Comparison of ENCODE assay signal across 19 cellular contexts in the genomic region with DNA sequence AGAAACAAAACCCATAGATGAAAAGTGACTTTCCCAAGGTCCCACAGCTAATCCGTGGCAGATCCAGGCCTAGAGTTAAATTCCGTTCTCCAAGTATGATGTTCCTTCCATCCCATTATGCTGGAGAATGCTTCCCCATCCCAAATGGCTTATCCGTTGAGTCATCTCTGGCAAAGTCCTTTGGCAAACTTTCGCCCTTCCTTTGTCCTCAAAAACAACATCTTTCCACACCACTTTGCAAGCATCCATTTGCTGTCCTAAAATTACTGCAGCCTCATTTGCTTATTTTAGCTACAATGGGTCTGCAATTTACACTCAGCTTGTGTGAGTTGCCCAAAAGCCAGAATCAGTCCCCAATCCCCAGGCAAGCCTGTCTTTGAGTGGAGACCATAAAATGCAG.
DNase-seq lines count a peak whose midpoint lies in the region; ATAC-seq and TF ChIP-seq lines count a peak whose summit lies in the region.
"Had no signal": no experiment of that assay in that cellular context is flagged by ENCODE, and none has a peak within 500 bp of the region (broad histone marks: within the 10 kb centered on the region; RNA-seq: fewer than 3 reads in every experiment).

No MANE protein-coding gene starts in this region.

- peak; percentile 68 for ATAC-seq in gastroesophageal sphincter
- no peak for ATAC-seq in stimulated activated naive B cell treated with anti-CD40 and anti-IgM and Interleukin-4, amounts not matched to agents 10 μg/mL and 1 μg/mL and 100 μg/mL, for 72 hours (replicated peaks)
- no peak for ATAC-seq in GM19455 (IDR thresholded peaks at IDR 0.05; ENCODE audit: unreplicated experiment)
- ATAC-seq: A549, PC-3 had no signal

- peaks cover 10 to 16% of the 10 kb centered on the region in 2 donors for H3K4me1 Mint-ChIP-seq in stimulated activated naive B cell treated with anti-CD40 and anti-IgM and Interleukin-4, amounts not matched to agents 10 μg/mL and 1 μg/mL and 100 μg/mL, for 72 hours

- peak; percentile 29 for DNase-seq in AG10803 (ENCODE audit: low read depth)
- DNase-seq in MG63: peak; percentile 57
- DNase-seq in stromal cell of bone marrow (ENCODE audit: low read depth): peak; percentile 80
- no peak for DNase-seq in stimulated activated naive B cell treated with anti-CD40 and anti-IgM and Interleukin-4, amounts not matched to agents 10 μg/mL and 1 μg/mL and 100 μg/mL, for 72 hours
- no peak for DNase-seq in NCI-H146 (lab: John Stamatoyannopoulos, UW)
- DNase-seq: C1 segment of cervical spinal cord, H9, KG1, MV-4-11, NCI-H1417, NCI-H187 treated with DMSO at 0.1 percent for 48 hours, NCI-H345, NCI-H524 treated with DMSO at 0.1 percent for 48 hours, PC-3, SJCRH30 had no signal

- H3K9me3 Mint-ChIP-seq in stimulated activated naive B cell treated with anti-CD40 and anti-IgM and Interleukin-4, amounts not matched to agents 10 μg/mL and 1 μg/mL and 100 μg/mL, for 72 hours: peaks cover 0 to 2% of the 10 kb centered on the region in 2 donors

- no peaks in the 10 kb centered on the region for H3K36me3 Mint-ChIP-seq in stimulated activated naive B cell treated with anti-CD40 and anti-IgM and Interleukin-4, amounts not matched to agents 10 μg/mL and 1 μg/mL and 100 μg/mL, for 72 hours

- no peak overlapping the region for H3K4me3 ChIP-seq in AG10803 (ENCODE audit: low read length)
- H3K4me3 ChIP-seq in MG63: no peak overlapping the region
- H3K4me3 ChIP-seq in gastroesophageal sphincter: no peak overlapping the region
- H3K4me3 ChIP-seq: A549, SJCRH30 had no signal

- TF ChIP-seq EP300 in gastroesophageal sphincter (IDR thresholded peaks at IDR 0.05): no peak

- no peak overlapping the region for H3K4me3 Mint-ChIP-seq in stimulated activated naive B cell treated with anti-CD40 and anti-IgM and Interleukin-4, amounts not matched to agents 10 μg/mL and 1 μg/mL and 100 μg/mL, for 72 hours
- H3K4me3 Mint-ChIP-seq: H9 had no signal

- no peak for TF ChIP-seq POLR2A in gastroesophageal sphincter (IDR thresholded peaks at IDR 0.05)

- H3K36me3 ChIP-seq in MG63 (no peaks in the 10 kb centered on the region), gastroesophageal sphincter (no peaks in the 10 kb centered on the region)
- H3K36me3 ChIP-seq: SJCRH30 had no signal

- TF ChIP-seq CTCF in AG10803 (conservative IDR thresholded peaks at IDR 0.05; ENCODE audit: low read length) (no peak), gastroesophageal sphincter (IDR thresholded peaks at IDR 0.05) (no peak)

- peaks cover 23 to 31% of the 10 kb centered on the region in 2 donors for H3K27me3 Mint-ChIP-seq in stimulated activated naive B cell treated with anti-CD40 and anti-IgM and Interleukin-4, amounts not matched to agents 10 μg/mL and 1 μg/mL and 100 μg/mL, for 72 hours

- no peak overlapping the region for H3K27ac Mint-ChIP-seq in stimulated activated naive B cell treated with anti-CD40 and anti-IgM and Interleukin-4, amounts not matched to agents 10 μg/mL and 1 μg/mL and 100 μg/mL, for 72 hours
- H3K27ac Mint-ChIP-seq: H9 had no signal

- peaks cover 0 to 9% (median 0%) of the 10 kb centered on the region in 3 donors for H3K4me1 ChIP-seq in gastroesophageal sphincter
- H3K4me1 ChIP-seq: A549 had no signal

- H3K27me3 ChIP-seq in MG63 (no peaks in the 10 kb centered on the region), gastroesophageal sphincter (peaks cover 22% of the 10 kb centered on the region)
- H3K27me3 ChIP-seq: SJCRH30 had no signal

- H3K27ac ChIP-seq in gastroesophageal sphincter: peak overlapping the region in 1 of 4 donors; percentile 29
- H3K27ac ChIP-seq: A549, RWPE1, SJCRH30 had no signal

- H3K9me3 ChIP-seq in MG63 (peaks cover 3% of the 10 kb centered on the region; the same call in 1 of the 2 replicates), gastroesophageal sphincter (peaks cover 0 to 8% (median 0%) of the 10 kb centered on the region in 3 donors)

- whole genome bisulfite sequencing in gastroesophageal sphincter (ENCODE audit: low coverage in 1 of 2), 2 donors: 59 to 90% methylated on average over 3 to 4 of the region's 4 CpGs

Comparison
In these comparisons a context has a peak if more than half of its experiments do, and no peak if none do; other contexts are left out.
1. DNase-seq: peak in AG10803 (single experiment), MG63 (single experiment) and stromal cell of bone marrow (single experiment); none in stimulated activated naive B cell treated with anti-CD40 and anti-IgM and Interleukin-4, amounts not matched to agents 10 μg/mL and 1 μg/mL and 100 μg/mL, for 72 hours (single experiment) and NCI-H146 (single experiment).